In genomic region chr1:1833916-1834325, GRCh38 we compare ENCODE assay signal across 10 cellular contexts. TPM values are rescaled to one million over a fixed set of nuclear protein-coding genes. Genes with fewer than 3 reads are reported as not detected.
A peak's percentile ranks its signal among the peaks of the same experiment; 100 is the strongest.
DNase-seq lines count a peak whose midpoint lies in the region; ATAC-seq and TF ChIP-seq lines count a peak whose summit lies in the region.
"Had no signal": no experiment of that assay in that cellular context is flagged by ENCODE, and none has a peak within 500 bp of the region (broad histone marks: within the 10 kb centered on the region; RNA-seq: fewer than 3 reads in every experiment).

No MANE protein-coding gene starts in this region.

- H3K9me3 Mint-ChIP-seq in CD4-positive, alpha-beta T cell, result no peaks in the 10 kb centered on the region
- no peaks in the 10 kb centered on the region for H3K9me3 Mint-ChIP-seq in activated T-helper 2 cell treated with anti-CD3 and anti-CD28 coated beads, Interferon-gamma antibody, Interleukin-2, Interleukin-4, amounts not matched to agents 10 μg/mL and 5 μg/mL and 100 μg/mL, durations not matched to agents 14 hours and 24 hours and 36 hours

- H3K27ac Mint-ChIP-seq in CD4-positive, alpha-beta T cell, result peak overlapping the region; percentile 28
- H3K27ac Mint-ChIP-seq in activated T-helper 2 cell treated with anti-CD3 and anti-CD28 coated beads, Interferon-gamma antibody, Interleukin-2, Interleukin-4, amounts not matched to agents 10 μg/mL and 5 μg/mL and 100 μg/mL, durations not matched to agents 14 hours and 24 hours and 36 hours, result peak overlapping the region; percentile 9

- peaks cover 30% of the 10 kb centered on the region for H3K4me1 Mint-ChIP-seq in CD4-positive, alpha-beta T cell (ENCODE audit: low read depth)
- peaks cover 12% of the 10 kb centered on the region for H3K4me1 Mint-ChIP-seq in activated T-helper 2 cell treated with anti-CD3 and anti-CD28 coated beads, Interferon-gamma antibody, Interleukin-2, Interleukin-4, amounts not matched to agents 10 μg/mL and 5 μg/mL and 100 μg/mL, durations not matched to agents 14 hours and 24 hours and 36 hours (ENCODE audit: low read depth)

- no peak for ATAC-seq in CD4-positive, alpha-beta T cell (ENCODE audit: poor library complexity)
- ATAC-seq in GM21737 (IDR thresholded peaks at IDR 0.05; ENCODE audit: unreplicated experiment) (peak; percentile 64), HG03432 (IDR thresholded peaks at IDR 0.05; ENCODE audit: unreplicated experiment) (no peak), HG02840 (IDR thresholded peaks at IDR 0.05; ENCODE audit: low FRiP score, unreplicated experiment) (no peak)

- H3K27me3 ChIP-seq in CD4-positive, alpha-beta T cell (ENCODE audit: control insufficient read depth, insufficient read depth, low read length), result no peaks in the 10 kb centered on the region

- no peak for DNase-seq in CD4-positive, alpha-beta T cell
- DNase-seq in activated T-helper 2 cell treated with anti-CD3 and anti-CD28 coated beads, Interferon-gamma antibody, Interleukin-2, Interleukin-4, amounts not matched to agents 10 μg/mL and 5 μg/mL and 100 μg/mL, durations not matched to agents 14 hours and 24 hours and 36 hours (ENCODE audit: low spot score), result no peak
- DNase-seq in mesenteric fat pad (ENCODE audit: low spot score), result peak; percentile 33
- DNase-seq in NCI-H2081 (lab: John Stamatoyannopoulos, UW), result no peak
- DNase-seq in NCI-H524 treated with DMSO at 0.1 percent for 48 hours (lab: John Stamatoyannopoulos, UW), result no peak
- DNase-seq: left cardiac atrium, PC-9 had no signal

- intact Hi-C loops in CD4-positive, alpha-beta T cell (cut with DNase I, micrococcal nuclease), result no loop called here
- intact Hi-C loops in activated T-helper 2 cell treated with anti-CD3 and anti-CD28 coated beads, Interferon-gamma antibody, Interleukin-2, Interleukin-4, amounts not matched to agents 10 μg/mL and 5 μg/mL and 100 μg/mL, durations not matched to agents 14 hours and 24 hours and 36 hours (cut with micrococcal nuclease), result no loop called here

- CTCF ChIA-PET in CD4-positive, alpha-beta T cell (lab: Charles Lee), result no interaction called here

- no peak for TF ChIP-seq CTCF in CD4-positive, alpha-beta T cell (IDR thresholded peaks at IDR 0.05)

- H3K27me3 Mint-ChIP-seq in CD4-positive, alpha-beta T cell, result no peaks in the 10 kb centered on the region
- no peaks in the 10 kb centered on the region for H3K27me3 Mint-ChIP-seq in activated T-helper 2 cell treated with anti-CD3 and anti-CD28 coated beads, Interferon-gamma antibody, Interleukin-2, Interleukin-4, amounts not matched to agents 10 μg/mL and 5 μg/mL and 100 μg/mL, durations not matched to agents 14 hours and 24 hours and 36 hours (ENCODE audit: low read depth)

- H3K27ac ChIP-seq in CD4-positive, alpha-beta T cell (ENCODE audit: low read depth, low read length), result no peak overlapping the region
- H3K27ac ChIP-seq: PC-9 had no signal

- peaks cover 72% of the 10 kb centered on the region for H3K36me3 Mint-ChIP-seq in CD4-positive, alpha-beta T cell (ENCODE audit: low read depth)
- peaks cover 61% of the 10 kb centered on the region for H3K36me3 Mint-ChIP-seq in activated T-helper 2 cell treated with anti-CD3 and anti-CD28 coated beads, Interferon-gamma antibody, Interleukin-2, Interleukin-4, amounts not matched to agents 10 μg/mL and 5 μg/mL and 100 μg/mL, durations not matched to agents 14 hours and 24 hours and 36 hours (ENCODE audit: low read depth)

- H3K9me3 ChIP-seq in CD4-positive, alpha-beta T cell (ENCODE audit: control insufficient read depth, low read length), result no peaks in the 10 kb centered on the region

- H3K4me3 Mint-ChIP-seq in CD4-positive, alpha-beta T cell, result no peak overlapping the region
- H3K4me3 Mint-ChIP-seq in activated T-helper 2 cell treated with anti-CD3 and anti-CD28 coated beads, Interferon-gamma antibody, Interleukin-2, Interleukin-4, amounts not matched to agents 10 μg/mL and 5 μg/mL and 100 μg/mL, durations not matched to agents 14 hours and 24 hours and 36 hours (ENCODE audit: low read depth), result no peak overlapping the region

- POLR2A ChIA-PET in CD4-positive, alpha-beta T cell (lab: Charles Lee), result interaction anchor here (0.7 kb wide), 1 partner anchor 75 kb away, joined by 3 read pairs; no protein-coding TSS in a partner anchor

RNA-seq across cellular contexts. Expression of gene NADK, which starts 55.7 kb away (rescaled TPM):
- total RNA-seq in CD4-positive, alpha-beta T cell, result 10 to 100 TPM; 19.9 to 25.1 TPM
- 81.8 and 84.5 TPM in 2 replicates for total RNA-seq in activated T-helper 2 cell treated with anti-CD3 and anti-CD28 coated beads, Interferon-gamma antibody, Interleukin-2, Interleukin-4, amounts not matched to agents 10 μg/mL and 5 μg/mL and 100 μg/mL, durations not matched to agents 14 hours and 24 hours and 36 hours
- 165 TPM for total RNA-seq in mesenteric fat pad

RNA-seq across cellular contexts. Expression of gene GNB1, which starts 57.0 kb away (rescaled TPM):
- total RNA-seq in CD4-positive, alpha-beta T cell, result 100 to 1,000 TPM; 138 to 149 TPM
- 452 and 471 TPM in 2 replicates for total RNA-seq in activated T-helper 2 cell treated with anti-CD3 and anti-CD28 coated beads, Interferon-gamma antibody, Interleukin-2, Interleukin-4, amounts not matched to agents 10 μg/mL and 5 μg/mL and 100 μg/mL, durations not matched to agents 14 hours and 24 hours and 36 hours
- 318 TPM for total RNA-seq in mesenteric fat pad
